ENCODE assay signal across 1 cellular context in genomic region chr11:117273550-117274289, GRCh38.
TF ChIP-seq lines count a peak whose summit lies in the region.

No MANE protein-coding gene starts in this region.

TF ChIP-seq in HEK293, 187 proteins besides CTCF, POLR2A, EP300 and RAD21 (continued from another document):
- TF ChIP-seq, protein P1, sequence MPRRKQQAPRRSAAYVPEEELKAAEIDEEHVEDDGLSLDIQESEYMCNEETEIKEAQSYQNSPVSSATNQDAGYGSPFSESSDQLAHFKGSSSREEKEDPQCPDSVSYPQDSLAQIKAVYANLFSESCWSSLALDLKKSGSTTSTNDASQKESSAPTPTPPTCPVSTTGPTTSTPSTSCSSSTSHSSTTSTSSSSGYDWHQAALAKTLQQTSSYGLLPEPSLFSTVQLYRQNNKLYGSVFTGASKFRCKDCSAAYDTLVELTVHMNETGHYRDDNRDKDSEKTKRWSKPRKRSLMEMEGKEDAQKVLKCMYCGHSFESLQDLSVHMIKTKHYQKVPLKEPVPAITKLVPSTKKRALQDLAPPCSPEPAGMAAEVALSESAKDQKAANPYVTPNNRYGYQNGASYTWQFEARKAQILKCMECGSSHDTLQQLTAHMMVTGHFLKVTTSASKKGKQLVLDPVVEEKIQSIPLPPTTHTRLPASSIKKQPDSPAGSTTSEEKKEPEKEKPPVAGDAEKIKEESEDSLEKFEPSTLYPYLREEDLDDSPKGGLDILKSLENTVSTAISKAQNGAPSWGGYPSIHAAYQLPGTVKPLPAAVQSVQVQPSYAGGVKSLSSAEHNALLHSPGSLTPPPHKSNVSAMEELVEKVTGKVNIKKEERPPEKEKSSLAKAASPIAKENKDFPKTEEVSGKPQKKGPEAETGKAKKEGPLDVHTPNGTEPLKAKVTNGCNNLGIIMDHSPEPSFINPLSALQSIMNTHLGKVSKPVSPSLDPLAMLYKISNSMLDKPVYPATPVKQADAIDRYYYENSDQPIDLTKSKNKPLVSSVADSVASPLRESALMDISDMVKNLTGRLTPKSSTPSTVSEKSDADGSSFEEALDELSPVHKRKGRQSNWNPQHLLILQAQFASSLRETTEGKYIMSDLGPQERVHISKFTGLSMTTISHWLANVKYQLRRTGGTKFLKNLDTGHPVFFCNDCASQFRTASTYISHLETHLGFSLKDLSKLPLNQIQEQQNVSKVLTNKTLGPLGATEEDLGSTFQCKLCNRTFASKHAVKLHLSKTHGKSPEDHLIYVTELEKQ (tag by site-specific recombination; IDR thresholded peaks at IDR 0.05; ENCODE audit: borderline replicate concordance), result no peak
- TF ChIP-seq ZNF664 (tag by site-specific recombination; IDR thresholded peaks at IDR 0.05) (no peak), ZNF24 (tag by site-specific recombination; IDR thresholded peaks at IDR 0.05) (peak; percentile 51; the same call in 1 of the 2 replicates), WT1 (tag by site-specific recombination; IDR thresholded peaks at IDR 0.05) (no peak), ZNF404 (tag by site-specific recombination; IDR thresholded peaks at IDR 0.05) (no peak), MYNN (tag by site-specific recombination; IDR thresholded peaks at IDR 0.05; ENCODE audit: borderline replicate concordance) (no peak), GLI2 (tag by site-specific recombination; IDR thresholded peaks at IDR 0.05; ENCODE audit: borderline replicate concordance, low read depth) (no peak), ZNF48 (tag by site-specific recombination; IDR thresholded peaks at IDR 0.05) (no peak), ZNF677 (tag by site-specific recombination; IDR thresholded peaks at IDR 0.05) (no peak), INSM2 (tag by site-specific recombination; IDR thresholded peaks at IDR 0.05) (peak; percentile 73), ZNF571 (tag by site-specific recombination; IDR thresholded peaks at IDR 0.05) (no peak), ZSCAN16 (tag by site-specific recombination; IDR thresholded peaks at IDR 0.05) (no peak), ZNF501 (tag by site-specific recombination; IDR thresholded peaks at IDR 0.05) (no peak), ZIC2 (tag by site-specific recombination; IDR thresholded peaks at IDR 0.05) (no peak), ZNF629 (tag by site-specific recombination; IDR thresholded peaks at IDR 0.05) (peak; percentile 65), ZFP37 (tag by site-specific recombination; IDR thresholded peaks at IDR 0.05) (no peak), ZNF580 (tag by site-specific recombination; IDR thresholded peaks at IDR 0.05) (no peak), ZNF843 (tag by site-specific recombination; IDR thresholded peaks at IDR 0.05) (no peak), ZBTB20 (tag by site-specific recombination; IDR thresholded peaks at IDR 0.05) (no peak; the same call in none of the 2 replicates), ZNF223 (tag by site-specific recombination; IDR thresholded peaks at IDR 0.05) (no peak), ZNF549 (tag by site-specific recombination; IDR thresholded peaks at IDR 0.05) (no peak), PRDM1 (tag by site-specific recombination; IDR thresholded peaks at IDR 0.05) (no peak), ZNF214 (tag by site-specific recombination; IDR thresholded peaks at IDR 0.05; ENCODE audit: borderline replicate concordance) (no peak; the same call in 1 of the 2 replicates), BCL11A (tag by site-specific recombination; IDR thresholded peaks at IDR 0.05; ENCODE audit: low read depth) (no peak), ZNF670 (tag by site-specific recombination; IDR thresholded peaks at IDR 0.05; ENCODE audit: low read depth) (no peak), ZNF324 (tag by site-specific recombination; IDR thresholded peaks at IDR 0.05) (0 out of 2 replicates have a peak, but pooled peaks have one; percentile 43), ZNF777 (tag by site-specific recombination; IDR thresholded peaks at IDR 0.05; ENCODE audit: borderline replicate concordance) (no peak), ZNF76 (tag by site-specific recombination; IDR thresholded peaks at IDR 0.05; ENCODE audit: borderline replicate concordance, low read depth) (no peak), HOXC10 (CRISPR knock-in tag; IDR thresholded peaks at IDR 0.05) (no peak), ZBTB8A (tag by site-specific recombination; IDR thresholded peaks at IDR 0.05) (no peak), ZNF132 (tag by site-specific recombination; IDR thresholded peaks at IDR 0.05; ENCODE audit: borderline replicate concordance) (no peak), ZNF776 (tag by site-specific recombination; IDR thresholded peaks at IDR 0.05; ENCODE audit: borderline replicate concordance) (no peak), ZNF302 (tag by site-specific recombination; IDR thresholded peaks at IDR 0.05; ENCODE audit: low read depth) (no peak), MEIS1 (CRISPR knock-in tag; IDR thresholded peaks at IDR 0.05; ENCODE audit: borderline replicate concordance) (no peak)
- TF ChIP-seq, protein P2, sequence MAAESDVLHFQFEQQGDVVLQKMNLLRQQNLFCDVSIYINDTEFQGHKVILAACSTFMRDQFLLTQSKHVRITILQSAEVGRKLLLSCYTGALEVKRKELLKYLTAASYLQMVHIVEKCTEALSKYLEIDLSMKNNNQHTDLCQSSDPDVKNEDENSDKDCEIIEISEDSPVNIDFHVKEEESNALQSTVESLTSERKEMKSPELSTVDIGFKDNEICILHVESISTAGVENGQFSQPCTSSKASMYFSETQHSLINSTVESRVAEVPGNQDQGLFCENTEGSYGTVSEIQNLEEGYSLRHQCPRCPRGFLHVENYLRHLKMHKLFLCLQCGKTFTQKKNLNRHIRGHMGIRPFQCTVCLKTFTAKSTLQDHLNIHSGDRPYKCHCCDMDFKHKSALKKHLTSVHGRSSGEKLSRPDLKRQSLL (tag by site-specific recombination; IDR thresholded peaks at IDR 0.05), result no peak
- TF ChIP-seq, protein P3, sequence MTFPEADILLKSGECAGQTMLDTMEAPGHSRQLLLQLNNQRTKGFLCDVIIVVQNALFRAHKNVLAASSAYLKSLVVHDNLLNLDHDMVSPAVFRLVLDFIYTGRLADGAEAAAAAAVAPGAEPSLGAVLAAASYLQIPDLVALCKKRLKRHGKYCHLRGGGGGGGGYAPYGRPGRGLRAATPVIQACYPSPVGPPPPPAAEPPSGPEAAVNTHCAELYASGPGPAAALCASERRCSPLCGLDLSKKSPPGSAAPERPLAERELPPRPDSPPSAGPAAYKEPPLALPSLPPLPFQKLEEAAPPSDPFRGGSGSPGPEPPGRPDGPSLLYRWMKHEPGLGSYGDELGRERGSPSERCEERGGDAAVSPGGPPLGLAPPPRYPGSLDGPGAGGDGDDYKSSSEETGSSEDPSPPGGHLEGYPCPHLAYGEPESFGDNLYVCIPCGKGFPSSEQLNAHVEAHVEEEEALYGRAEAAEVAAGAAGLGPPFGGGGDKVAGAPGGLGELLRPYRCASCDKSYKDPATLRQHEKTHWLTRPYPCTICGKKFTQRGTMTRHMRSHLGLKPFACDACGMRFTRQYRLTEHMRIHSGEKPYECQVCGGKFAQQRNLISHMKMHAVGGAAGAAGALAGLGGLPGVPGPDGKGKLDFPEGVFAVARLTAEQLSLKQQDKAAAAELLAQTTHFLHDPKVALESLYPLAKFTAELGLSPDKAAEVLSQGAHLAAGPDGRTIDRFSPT (tag by site-specific recombination; IDR thresholded peaks at IDR 0.05), result peak; percentile 89
- TF ChIP-seq, protein P4, sequence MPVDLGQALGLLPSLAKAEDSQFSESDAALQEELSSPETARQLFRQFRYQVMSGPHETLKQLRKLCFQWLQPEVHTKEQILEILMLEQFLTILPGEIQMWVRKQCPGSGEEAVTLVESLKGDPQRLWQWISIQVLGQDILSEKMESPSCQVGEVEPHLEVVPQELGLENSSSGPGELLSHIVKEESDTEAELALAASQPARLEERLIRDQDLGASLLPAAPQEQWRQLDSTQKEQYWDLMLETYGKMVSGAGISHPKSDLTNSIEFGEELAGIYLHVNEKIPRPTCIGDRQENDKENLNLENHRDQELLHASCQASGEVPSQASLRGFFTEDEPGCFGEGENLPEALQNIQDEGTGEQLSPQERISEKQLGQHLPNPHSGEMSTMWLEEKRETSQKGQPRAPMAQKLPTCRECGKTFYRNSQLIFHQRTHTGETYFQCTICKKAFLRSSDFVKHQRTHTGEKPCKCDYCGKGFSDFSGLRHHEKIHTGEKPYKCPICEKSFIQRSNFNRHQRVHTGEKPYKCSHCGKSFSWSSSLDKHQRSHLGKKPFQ (tag by site-specific recombination; IDR thresholded peaks at IDR 0.05), result no peak
